In genomic region chr22:23836281-23836680, GRCh38 we compare ENCODE assay signal across 15 cellular contexts. TPM values are rescaled to one million over a fixed set of nuclear protein-coding genes. Genes with fewer than 3 reads are reported as not detected.
DNase-seq lines count a peak whose midpoint lies in the region; ATAC-seq and TF ChIP-seq lines count a peak whose summit lies in the region.
"Had no signal": no experiment of that assay in that cellular context is flagged by ENCODE, and none has a peak within 500 bp of the region (broad histone marks: within the 10 kb centered on the region; RNA-seq: fewer than 3 reads in every experiment).

No MANE protein-coding gene starts in this region.

- no peaks in the 10 kb centered on the region for H3K9me3 ChIP-seq in thoracic aorta
- H3K9me3 ChIP-seq: MG63 had no signal

- H3K4me1 ChIP-seq in thoracic aorta (ENCODE audit: control insufficient read depth in 1 of 2, low read depth in 2 of 2) = peaks cover 38 to 64% of the 10 kb centered on the region in 2 donors

- peaks cover 15 to 24% (median 21%) of the 10 kb centered on the region in 3 donors for H3K4me1 Mint-ChIP-seq in T-cell
- H3K4me1 Mint-ChIP-seq in mesothelial cell of epicardium = peaks cover 37% of the 10 kb centered on the region
- peaks cover 20% of the 10 kb centered on the region for H3K4me1 Mint-ChIP-seq in CD14-positive monocyte

- CTCF ChIA-PET in T-cell (lab: Charles Lee) = no interaction called here

- H3K27me3 Mint-ChIP-seq in T-cell = no peaks in the 10 kb centered on the region
- peaks cover 2% of the 10 kb centered on the region for H3K27me3 Mint-ChIP-seq in mesothelial cell of epicardium (ENCODE audit: low read depth)
- H3K27me3 Mint-ChIP-seq in CD14-positive monocyte (ENCODE audit: low read depth in 3 of 3) = peaks cover 1 to 8% (median 3%) of the 10 kb centered on the region in 3 donors
- H3K27me3 Mint-ChIP-seq: activated naive CD4-positive, alpha-beta T cell treated with anti-CD3 and anti-CD28 coated beads, Interleukin-2, amount 50 U/mL, for 24 hours; central memory CD8-positive, alpha-beta T cell had no signal

- H3K36me3 Mint-ChIP-seq in T-cell (peaks cover 2% of the 10 kb centered on the region), mesothelial cell of epicardium (peaks cover 8% of the 10 kb centered on the region), CD14-positive monocyte (peaks cover 25 to 55% of the 10 kb centered on the region in 2 donors)
- H3K36me3 Mint-ChIP-seq: activated naive CD4-positive, alpha-beta T cell treated with anti-CD3 and anti-CD28 coated beads, Interleukin-2, amount 50 U/mL, for 24 hours had no signal

- H3K4me3 ChIP-seq in thoracic aorta = no peak overlapping the region
- H3K4me3 ChIP-seq: MG63 had no signal

- no peak for TF ChIP-seq CTCF in mesothelial cell of epicardium (IDR thresholded peaks at IDR 0.05; ENCODE audit: unreplicated experiment)
- TF ChIP-seq CTCF in thoracic aorta (IDR thresholded peaks at IDR 0.05) = no peak
- no peak for TF ChIP-seq CTCF in CD14-positive monocyte (IDR thresholded peaks at IDR 0.05)

- H3K27ac Mint-ChIP-seq in T-cell (no peak overlapping the region), mesothelial cell of epicardium (peak overlapping the region; percentile 70), CD14-positive monocyte (peak overlapping the region in 1 of 7 donors; percentile 79)

- ATAC-seq in T-cell (replicated peaks in 1 of 4) (no peak), thoracic aorta (ENCODE audit: insufficient number of reproducible peaks, low FRiP score, low read depth) (no peak), GM18867 (IDR thresholded peaks at IDR 0.05; ENCODE audit: unreplicated experiment) (no peak)

- H3K4me3 Mint-ChIP-seq in T-cell (peak overlapping the region; percentile 25 to 40 (median 37)), mesothelial cell of epicardium (peak overlapping the region; percentile 36), CD14-positive monocyte (no peak overlapping the region)
- H3K4me3 Mint-ChIP-seq: central memory CD8-positive, alpha-beta T cell had no signal

- POLR2A ChIA-PET in T-cell (lab: Charles Lee) = no interaction called here

- peak; percentile 60 for DNase-seq in activated effector memory CD4-positive, alpha-beta T cell treated with anti-CD3 and anti-CD28 coated beads, Interleukin-2, amount 50 U/mL, for 16 hours
- DNase-seq in activated effector memory CD4-positive, alpha-beta T cell treated with Interleukin-2 at 50 U/mL for 16 hours = no peak
- DNase-seq in T-cell (no peak), mesothelial cell of epicardium (ENCODE audit: low spot score in 2 of 2, unreplicated experiment in 2 of 2) (no peak), thoracic aorta (ENCODE audit: low spot score) (no peak), CD14-positive monocyte (ENCODE audit: low spot score) (no peak)
- no peak for DNase-seq in activated CD8-positive, alpha-beta memory T cell treated with anti-CD3 and anti-CD28 coated beads, Interleukin-2, amount 50 U/mL, for 48 hours
- DNase-seq: MG63; NCI-H2029; NCI-H524 treated with DMSO at 0.1 percent for 48 hours; stimulated activated CD4-positive, alpha-beta T cell treated with anti-CD3 and anti-CD28 coated beads, Interleukin-4, amount 100 ng/mL, for 24 hours had no signal

- H3K27ac ChIP-seq in thoracic aorta = peak overlapping the region; percentile 48 to 56

- no peaks in the 10 kb centered on the region for H3K9me3 Mint-ChIP-seq in T-cell
- no peaks in the 10 kb centered on the region for H3K9me3 Mint-ChIP-seq in mesothelial cell of epicardium
- H3K9me3 Mint-ChIP-seq in CD14-positive monocyte = no peaks in the 10 kb centered on the region
- H3K9me3 Mint-ChIP-seq: activated naive CD4-positive, alpha-beta T cell treated with anti-CD3 and anti-CD28 coated beads, Interleukin-2, amount 50 U/mL, for 24 hours; central memory CD8-positive, alpha-beta T cell had no signal

- H3K27me3 ChIP-seq in thoracic aorta (replicated peaks; ENCODE audit: insufficient read depth) = no peaks in the 10 kb centered on the region
- H3K27me3 ChIP-seq: MG63 had no signal

- H3K36me3 ChIP-seq in thoracic aorta = peaks cover 6% of the 10 kb centered on the region

- intact Hi-C loops in CD14-positive monocyte (cut with micrococcal nuclease) = loop anchor here in 1 of 2 donors (5.0 kb wide), 1 partner anchor 119 kb away; no protein-coding TSS in a partner anchor

RNA-seq across cellular contexts. Expression of gene DERL3, which starts 2.5 kb away (rescaled TPM):
- total RNA-seq in T-cell (1 to 10 TPM; 1.2 to 3.9 (median 2.8) TPM), mesothelial cell of epicardium (23.5 to 25.8 TPM (median 24.8 TPM) in 3 replicates), thoracic aorta (1 to 10 TPM; 2.5 to 3.0 TPM)
- polyA plus RNA-seq in CD14-positive monocyte = under 1 TPM; 0.23 to 0.28 TPM
- total RNA-seq: HT1080 had no signal

RNA-seq across cellular contexts. Expression of gene SLC2A11, which starts 21.4 kb away (rescaled TPM):
- 10 to 100 TPM; 16.2 to 24.2 (median 18.6) TPM for total RNA-seq in T-cell
- total RNA-seq in mesothelial cell of epicardium = 98.7 to 112 TPM (median 99.0 TPM) in 3 replicates
- 10 to 100 TPM in 1 of 2 donors, 1 to 10 TPM in 1; 9.2 to 25.5 TPM for total RNA-seq in thoracic aorta
- polyA plus RNA-seq in CD14-positive monocyte = 1 to 10 TPM; 1.3 to 2.5 TPM

RNA-seq across cellular contexts. Expression of gene SMARCB1, which starts 49.5 kb away (rescaled TPM):
- total RNA-seq in T-cell (10 to 100 TPM; 50.2 to 57.7 (median 54.3) TPM), mesothelial cell of epicardium (182 to 192 TPM (median 184 TPM) in 3 replicates), thoracic aorta (10 to 100 TPM; 43.5 to 50.0 TPM)
- 10 to 100 TPM; 30.3 to 31.5 TPM for polyA plus RNA-seq in CD14-positive monocyte

RNA-seq across cellular contexts. Expression of gene MIF, which starts 57.9 kb away (rescaled TPM):
- total RNA-seq in T-cell (100 to 1,000 TPM; 182 to 334 (median 289) TPM), mesothelial cell of epicardium (916 to 949 TPM (median 925 TPM) in 3 replicates), thoracic aorta (100 to 1,000 TPM; 152 to 157 TPM)
- 100 to 1,000 TPM; 338 to 390 TPM for polyA plus RNA-seq in CD14-positive monocyte

Comparison
In these comparisons a context has a peak if more than half of its experiments do, and no peak if none do; other contexts are left out.
1. H3K4me3 Mint-ChIP-seq: peak in T-cell (3 of 3) and mesothelial cell of epicardium (single experiment); none in CD14-positive monocyte (0 of 2).